Comparison of ENCODE assay signal across 1 cellular context in the genomic region with DNA sequence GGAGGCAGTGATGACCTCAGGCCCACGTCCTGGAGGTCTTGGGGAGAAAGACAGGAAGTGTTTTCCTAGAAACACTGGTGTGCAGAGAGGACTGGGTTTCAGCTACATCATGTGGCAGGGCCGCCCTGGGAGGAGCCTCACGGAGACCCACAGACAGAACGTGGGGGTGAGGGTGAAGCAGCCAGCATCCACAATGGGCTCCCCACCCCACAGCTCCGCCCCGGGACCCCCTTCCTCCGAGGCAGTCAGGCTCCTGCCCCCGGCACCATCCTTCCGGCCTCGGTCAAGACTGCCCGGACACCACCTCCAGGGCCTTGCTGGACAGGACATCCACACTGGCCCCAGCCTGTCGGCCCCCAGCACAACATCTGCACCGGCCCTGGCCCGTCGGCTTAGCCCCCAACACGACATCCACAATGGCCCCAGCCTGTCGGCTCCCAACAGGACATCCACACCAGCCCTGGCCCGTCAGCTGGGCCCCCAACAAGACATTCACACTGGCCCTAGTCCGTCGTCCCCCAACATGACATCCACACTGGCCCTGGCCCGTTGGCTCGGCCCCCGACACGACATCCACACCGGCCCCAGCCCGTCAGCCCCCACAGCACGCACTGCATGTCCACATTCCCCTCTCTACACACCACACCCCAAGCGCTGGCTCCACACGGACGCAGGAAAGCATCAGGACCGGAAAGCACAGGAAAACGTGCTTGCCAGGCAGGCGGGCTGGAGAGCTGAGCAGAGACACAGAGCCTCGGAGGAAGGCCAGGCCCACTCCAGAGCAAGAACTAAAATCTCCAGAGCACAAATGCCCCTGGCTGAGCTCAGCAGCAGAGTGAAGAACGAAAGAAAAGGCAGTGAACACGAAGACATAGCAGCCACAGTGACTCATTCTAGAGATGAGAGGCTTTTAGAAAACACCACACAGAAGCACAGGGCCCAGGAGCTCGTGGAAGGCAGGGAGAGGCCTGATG.
TF ChIP-seq lines count a peak whose summit lies in the region.

No MANE protein-coding gene starts in this region.

TF ChIP-seq in GM23338, 12 proteins besides CTCF, POLR2A, EP300 and RAD21 (continued from another document):
- TF ChIP-seq, protein P1, sequence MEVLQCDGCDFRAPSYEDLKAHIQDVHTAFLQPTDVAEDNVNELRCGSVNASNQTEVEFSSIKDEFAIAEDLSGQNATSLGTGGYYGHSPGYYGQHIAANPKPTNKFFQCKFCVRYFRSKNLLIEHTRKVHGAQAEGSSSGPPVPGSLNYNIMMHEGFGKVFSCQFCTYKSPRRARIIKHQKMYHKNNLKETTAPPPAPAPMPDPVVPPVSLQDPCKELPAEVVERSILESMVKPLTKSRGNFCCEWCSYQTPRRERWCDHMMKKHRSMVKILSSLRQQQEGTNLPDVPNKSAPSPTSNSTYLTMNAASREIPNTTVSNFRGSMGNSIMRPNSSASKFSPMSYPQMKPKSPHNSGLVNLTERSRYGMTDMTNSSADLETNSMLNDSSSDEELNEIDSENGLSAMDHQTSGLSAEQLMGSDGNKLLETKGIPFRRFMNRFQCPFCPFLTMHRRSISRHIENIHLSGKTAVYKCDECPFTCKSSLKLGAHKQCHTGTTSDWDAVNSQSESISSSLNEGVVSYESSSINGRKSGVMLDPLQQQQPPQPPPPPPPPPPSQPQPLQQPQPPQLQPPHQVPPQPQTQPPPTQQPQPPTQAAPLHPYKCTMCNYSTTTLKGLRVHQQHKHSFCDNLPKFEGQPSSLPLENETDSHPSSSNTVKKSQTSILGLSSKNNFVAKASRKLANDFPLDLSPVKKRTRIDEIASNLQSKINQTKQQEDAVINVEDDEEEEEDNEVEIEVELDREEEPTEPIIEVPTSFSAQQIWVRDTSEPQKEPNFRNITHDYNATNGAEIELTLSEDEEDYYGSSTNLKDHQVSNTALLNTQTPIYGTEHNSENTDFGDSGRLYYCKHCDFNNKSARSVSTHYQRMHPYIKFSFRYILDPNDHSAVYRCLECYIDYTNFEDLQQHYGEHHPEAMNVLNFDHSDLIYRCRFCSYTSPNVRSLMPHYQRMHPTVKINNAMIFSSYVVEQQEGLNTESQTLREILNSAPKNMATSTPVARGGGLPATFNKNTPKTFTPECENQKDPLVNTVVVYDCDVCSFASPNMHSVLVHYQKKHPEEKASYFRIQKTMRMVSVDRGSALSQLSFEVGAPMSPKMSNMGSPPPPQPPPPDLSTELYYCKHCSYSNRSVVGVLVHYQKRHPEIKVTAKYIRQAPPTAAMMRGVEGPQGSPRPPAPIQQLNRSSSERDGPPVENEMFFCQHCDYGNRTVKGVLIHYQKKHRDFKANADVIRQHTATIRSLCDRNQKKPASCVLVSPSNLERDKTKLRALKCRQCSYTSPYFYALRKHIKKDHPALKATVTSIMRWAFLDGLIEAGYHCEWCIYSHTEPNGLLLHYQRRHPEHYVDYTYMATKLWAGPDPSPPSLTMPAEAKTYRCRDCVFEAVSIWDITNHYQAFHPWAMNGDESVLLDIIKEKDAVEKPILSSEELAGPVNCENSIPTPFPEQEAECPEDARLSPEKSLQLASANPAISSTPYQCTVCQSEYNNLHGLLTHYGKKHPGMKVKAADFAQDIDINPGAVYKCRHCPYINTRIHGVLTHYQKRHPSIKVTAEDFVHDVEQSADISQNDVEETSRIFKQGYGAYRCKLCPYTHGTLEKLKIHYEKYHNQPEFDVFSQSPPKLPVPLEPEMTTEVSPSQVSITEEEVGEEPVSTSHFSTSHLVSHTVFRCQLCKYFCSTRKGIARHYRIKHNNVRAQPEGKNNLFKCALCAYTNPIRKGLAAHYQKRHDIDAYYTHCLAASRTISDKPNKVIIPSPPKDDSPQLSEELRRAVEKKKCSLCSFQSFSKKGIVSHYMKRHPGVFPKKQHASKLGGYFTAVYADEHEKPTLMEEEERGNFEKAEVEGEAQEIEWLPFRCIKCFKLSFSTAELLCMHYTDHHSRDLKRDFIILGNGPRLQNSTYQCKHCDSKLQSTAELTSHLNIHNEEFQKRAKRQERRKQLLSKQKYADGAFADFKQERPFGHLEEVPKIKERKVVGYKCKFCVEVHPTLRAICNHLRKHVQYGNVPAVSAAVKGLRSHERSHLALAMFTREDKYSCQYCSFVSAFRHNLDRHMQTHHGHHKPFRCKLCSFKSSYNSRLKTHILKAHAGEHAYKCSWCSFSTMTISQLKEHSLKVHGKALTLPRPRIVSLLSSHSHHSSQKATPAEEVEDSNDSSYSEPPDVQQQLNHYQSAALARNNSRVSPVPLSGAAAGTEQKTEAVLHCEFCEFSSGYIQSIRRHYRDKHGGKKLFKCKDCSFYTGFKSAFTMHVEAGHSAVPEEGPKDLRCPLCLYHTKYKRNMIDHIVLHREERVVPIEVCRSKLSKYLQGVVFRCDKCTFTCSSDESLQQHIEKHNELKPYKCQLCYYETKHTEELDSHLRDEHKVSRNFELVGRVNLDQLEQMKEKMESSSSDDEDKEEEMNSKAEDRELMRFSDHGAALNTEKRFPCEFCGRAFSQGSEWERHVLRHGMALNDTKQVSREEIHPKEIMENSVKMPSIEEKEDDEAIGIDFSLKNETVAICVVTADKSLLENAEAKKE (CRISPR knock-in tag; IDR thresholded peaks at IDR 0.05) = no peak
- TF ChIP-seq ZNF331 (CRISPR knock-in tag; IDR thresholded peaks at IDR 0.05; ENCODE audit: low read depth) (no peak), EZH2 (IDR thresholded peaks at IDR 0.05; ENCODE audit: low read depth, unreplicated experiment) (no peak), JUNB (IDR thresholded peaks at IDR 0.05; ENCODE audit: unreplicated experiment) (no peak), ZNF114 (CRISPR knock-in tag; IDR thresholded peaks at IDR 0.05) (no peak), ETS1 (IDR thresholded peaks at IDR 0.05) (no peak)
- TF ChIP-seq, protein P2, sequence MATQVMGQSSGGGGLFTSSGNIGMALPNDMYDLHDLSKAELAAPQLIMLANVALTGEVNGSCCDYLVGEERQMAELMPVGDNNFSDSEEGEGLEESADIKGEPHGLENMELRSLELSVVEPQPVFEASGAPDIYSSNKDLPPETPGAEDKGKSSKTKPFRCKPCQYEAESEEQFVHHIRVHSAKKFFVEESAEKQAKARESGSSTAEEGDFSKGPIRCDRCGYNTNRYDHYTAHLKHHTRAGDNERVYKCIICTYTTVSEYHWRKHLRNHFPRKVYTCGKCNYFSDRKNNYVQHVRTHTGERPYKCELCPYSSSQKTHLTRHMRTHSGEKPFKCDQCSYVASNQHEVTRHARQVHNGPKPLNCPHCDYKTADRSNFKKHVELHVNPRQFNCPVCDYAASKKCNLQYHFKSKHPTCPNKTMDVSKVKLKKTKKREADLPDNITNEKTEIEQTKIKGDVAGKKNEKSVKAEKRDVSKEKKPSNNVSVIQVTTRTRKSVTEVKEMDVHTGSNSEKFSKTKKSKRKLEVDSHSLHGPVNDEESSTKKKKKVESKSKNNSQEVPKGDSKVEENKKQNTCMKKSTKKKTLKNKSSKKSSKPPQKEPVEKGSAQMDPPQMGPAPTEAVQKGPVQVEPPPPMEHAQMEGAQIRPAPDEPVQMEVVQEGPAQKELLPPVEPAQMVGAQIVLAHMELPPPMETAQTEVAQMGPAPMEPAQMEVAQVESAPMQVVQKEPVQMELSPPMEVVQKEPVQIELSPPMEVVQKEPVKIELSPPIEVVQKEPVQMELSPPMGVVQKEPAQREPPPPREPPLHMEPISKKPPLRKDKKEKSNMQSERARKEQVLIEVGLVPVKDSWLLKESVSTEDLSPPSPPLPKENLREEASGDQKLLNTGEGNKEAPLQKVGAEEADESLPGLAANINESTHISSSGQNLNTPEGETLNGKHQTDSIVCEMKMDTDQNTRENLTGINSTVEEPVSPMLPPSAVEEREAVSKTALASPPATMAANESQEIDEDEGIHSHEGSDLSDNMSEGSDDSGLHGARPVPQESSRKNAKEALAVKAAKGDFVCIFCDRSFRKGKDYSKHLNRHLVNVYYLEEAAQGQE (IDR thresholded peaks at IDR 0.05; ENCODE audit: unreplicated experiment) = no peak
TF ChIP-seq in GM23338: peak in this region for 0.
